1 cellular context compared by ENCODE assay signal in genomic region chr20:36493013-36493800, GRCh38.
TF ChIP-seq lines count a peak whose summit lies in the region.

No MANE protein-coding gene starts in this region.

TF ChIP-seq in A549, 52 proteins besides CTCF, POLR2A, EP300 and RAD21 (continued from another document):
- TF ChIP-seq ESRRA (IDR thresholded peaks at IDR 0.05; ENCODE audit: borderline replicate concordance, low read length) (no peak), JUN (IDR thresholded peaks at IDR 0.05) (no peak), RFX5 (IDR thresholded peaks at IDR 0.05) (no peak), MAX (IDR thresholded peaks at IDR 0.05) (no peak)
- TF ChIP-seq, protein P1, sequence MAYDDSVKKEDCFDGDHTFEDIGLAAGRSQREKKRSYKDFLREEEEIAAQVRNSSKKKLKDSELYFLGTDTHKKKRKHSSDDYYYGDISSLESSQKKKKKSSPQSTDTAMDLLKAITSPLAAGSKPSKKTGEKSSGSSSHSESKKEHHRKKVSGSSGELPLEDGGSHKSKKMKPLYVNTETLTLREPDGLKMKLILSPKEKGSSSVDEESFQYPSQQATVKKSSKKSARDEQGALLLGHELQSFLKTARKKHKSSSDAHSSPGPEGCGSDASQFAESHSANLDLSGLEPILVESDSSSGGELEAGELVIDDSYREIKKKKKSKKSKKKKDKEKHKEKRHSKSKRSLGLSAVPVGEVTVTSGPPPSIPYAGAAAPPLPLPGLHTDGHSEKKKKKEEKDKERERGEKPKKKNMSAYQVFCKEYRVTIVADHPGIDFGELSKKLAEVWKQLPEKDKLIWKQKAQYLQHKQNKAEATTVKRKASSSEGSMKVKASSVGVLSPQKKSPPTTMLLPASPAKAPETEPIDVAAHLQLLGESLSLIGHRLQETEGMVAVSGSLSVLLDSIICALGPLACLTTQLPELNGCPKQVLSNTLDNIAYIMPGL (CRISPR knock-in tag; IDR thresholded peaks at IDR 0.05; ENCODE audit: borderline replicate concordance), result no peak
